In genomic region chr6:142846883-142847287, GRCh38 we compare ENCODE assay signal across 8 cellular contexts.
DNase-seq lines count a peak whose midpoint lies in the region; ATAC-seq lines count a peak whose summit lies in the region.

No MANE protein-coding gene starts in this region.

- peak; percentile 85 for ATAC-seq in esophagus mucosa
- no peak for ATAC-seq in GM19324 (IDR thresholded peaks at IDR 0.05; ENCODE audit: low FRiP score, unreplicated experiment)
- no peak for ATAC-seq in GM21619 (IDR thresholded peaks at IDR 0.05; ENCODE audit: unreplicated experiment)
- no peak for ATAC-seq in HG02938 (IDR thresholded peaks at IDR 0.05; ENCODE audit: unreplicated experiment)

- DNase-seq in ELR (ENCODE audit: low read depth) (peak; percentile 97), RKO (ENCODE audit: low spot score) (peak; percentile 93), putamen (ENCODE audit: low spot score) (peak; percentile 74), GM19240 (ENCODE audit: insufficient read length, low spot score) (no peak)
